Comparison of ENCODE assay signal across 13 cellular contexts in genomic region chr20:22583773-22584629, GRCh38. TPM values are rescaled to one million over a fixed set of nuclear protein-coding genes. Genes with fewer than 3 reads are reported as not detected.
A peak's percentile ranks its signal among the peaks of the same experiment; 100 is the strongest.
DNase-seq lines count a peak whose midpoint lies in the region; ATAC-seq and TF ChIP-seq lines count a peak whose summit lies in the region.
"Had no signal": no experiment of that assay in that cellular context is flagged by ENCODE, and none has a peak within 500 bp of the region (broad histone marks: within the 10 kb centered on the region; RNA-seq: fewer than 3 reads in every experiment).

FOXA2 (minus strand) TSS chr20:22584572; CDS start chr20:22584278, 294 bp downstream.

- TF ChIP-seq POLR2A in erythroblast (IDR thresholded peaks at IDR 0.05; ENCODE audit: low read length), result no peak

- H3K36me3 ChIP-seq in BLaER1 (peaks cover 11% of the 10 kb centered on the region), mucosa of descending colon (ENCODE audit: low read depth) (no peaks in the 10 kb centered on the region)

- in situ Hi-C loops in astrocyte of the spinal cord (cut with HindIII; ENCODE audit: low sequenced_read_pairs), result no loop called here

- H4K20me1 ChIP-seq in BLaER1, result no peaks in the 10 kb centered on the region

- TF ChIP-seq CTCF in astrocyte of the spinal cord (IDR thresholded peaks at IDR 0.05; ENCODE audit: low read depth, low read length) (no peak), mucosa of descending colon (IDR thresholded peaks at IDR 0.05) (no peak), dorsolateral prefrontal cortex (IDR thresholded peaks at IDR 0.05 in 54 of 56, conservative IDR thresholded peaks at IDR 0.05 in 2 of 56; ENCODE audit: low read depth in 1 of 56, partially characterized antibody in 56 of 56) (no peak)

- DNase-seq in HuH-7 (ENCODE audit: low spot score) (peak; percentile 94), astrocyte of the spinal cord (ENCODE audit: low read depth, low spot score) (peak; percentile 3), mucosa of descending colon (peak; percentile 79 to 86 (median 86)), dorsolateral prefrontal cortex (no peak), erythroblast (lab: John Stamatoyannopoulos, UW) (no peak), substantia nigra (lab: John Stamatoyannopoulos, UW) (no peak)
- DNase-seq: activated B cell treated with CpG ODN at 0.5 μM for 24 hours; DMS79 treated with DMSO at 0.1 percent for 48 hours; naive thymus-derived CD8-positive, alpha-beta T cell; stimulated activated naive CD4-positive, alpha-beta T cell had no signal

- H3K27me3 ChIP-seq in BLaER1, result peaks cover 85% of the 10 kb centered on the region
- peaks cover 20 to 99% (median 96%) of the 10 kb centered on the region in 45 donors for H3K27me3 ChIP-seq in dorsolateral prefrontal cortex

- H3K9me3 ChIP-seq in BLaER1 (peaks cover 58% of the 10 kb centered on the region), mucosa of descending colon (no peaks in the 10 kb centered on the region)

- H3K27ac ChIP-seq in BLaER1 (no peak within 1 kb of the TSS), dorsolateral prefrontal cortex (no peak within 1 kb of the TSS), substantia nigra (ENCODE audit: low read depth, low read length, poor library complexity, severe bottlenecking) (no peak within 1 kb of the TSS)
- H3K27ac ChIP-seq: KMS-11 had no signal

- ATAC-seq in mucosa of descending colon (peak; percentile 75), HG02588 (IDR thresholded peaks at IDR 0.05; ENCODE audit: unreplicated experiment) (no peak)
- ATAC-seq: naive thymus-derived CD8-positive, alpha-beta T cell had no signal

- H3K4me1 ChIP-seq in BLaER1, result no peaks in the 10 kb centered on the region
- H3K4me1 ChIP-seq in mucosa of descending colon (ENCODE audit: low read depth), result peaks cover 7% of the 10 kb centered on the region

- intact Hi-C loops in mucosa of descending colon (cut with DNase I, micrococcal nuclease), result no loop called here
- intact Hi-C loops in dorsolateral prefrontal cortex (cut with DNase I), result loop anchor here in 1 of 2 donors (10.0 kb wide), 1 partner anchor 239 kb away; no protein-coding TSS in a partner anchor

- H3K4me3 ChIP-seq in BLaER1 (peak within 1 kb of the TSS; percentile 55), astrocyte of the spinal cord (ENCODE audit: low read depth, low read length) (no peak within 1 kb of the TSS), mucosa of descending colon (peak within 1 kb of the TSS; percentile 46), dorsolateral prefrontal cortex (peak within 1 kb of the TSS in 21 of 59 donors; percentile 1 to 47 (median 23))

- peak within 1 kb of the TSS; percentile 68 for H3K4me2 ChIP-seq in BLaER1
- H3K4me2 ChIP-seq: KMS-11 had no signal

- H3K9ac ChIP-seq in BLaER1, result no peak within 1 kb of the TSS
- H3K9ac ChIP-seq: KMS-11 had no signal

RNA-seq across cellular contexts. Expression of gene FOXA2, which starts in this region (rescaled TPM):
- total RNA-seq in mucosa of descending colon, result 10 to 100 TPM in 2 of 3 donors, 1 to 10 TPM in 1; 6.2 to 25.3 (median 11.9) TPM
- total RNA-seq in dorsolateral prefrontal cortex, result not detected
- total RNA-seq: activated B cell treated with CpG ODN at 0.5 μM for 24 hours; naive thymus-derived CD8-positive, alpha-beta T cell had no signal

Comparison
In these comparisons a context has a peak if more than half of its experiments do, and no peak if none do; other contexts are left out.
1. RNA of gene FOXA2 (total RNA-seq): 6.2 to 25.3 TPM in mucosa of descending colon; not detected in dorsolateral prefrontal cortex; every median in the first group is over 4 times any median in the second.
2. DNase-seq: peak in HuH-7 (single experiment), astrocyte of the spinal cord (single experiment) and mucosa of descending colon (3 of 3); none in dorsolateral prefrontal cortex (0 of 10), erythroblast (0 of 2) and substantia nigra (0 of 49).